In the genomic region with DNA sequence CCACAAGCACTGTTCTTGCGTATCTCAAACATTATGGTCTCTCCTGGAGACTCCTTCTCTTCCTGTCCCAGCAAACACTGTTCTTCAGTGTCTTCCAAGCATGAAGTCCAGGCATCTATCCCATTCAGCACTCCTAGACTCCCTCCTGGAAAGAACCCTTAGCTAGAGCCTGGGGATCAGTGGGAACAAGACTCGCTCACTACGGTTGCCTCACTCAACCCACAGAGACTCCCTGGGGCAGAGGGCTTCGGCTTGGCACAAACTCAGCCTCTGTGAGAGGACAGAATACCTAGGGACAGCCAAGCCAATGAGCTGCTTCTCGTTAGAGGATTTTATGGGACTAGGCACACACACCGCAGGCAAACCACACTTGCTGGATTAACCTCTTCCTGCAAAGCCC, we compare ENCODE assay signal across 16 cellular contexts.
DNase-seq lines count a peak whose midpoint lies in the region; ATAC-seq and TF ChIP-seq lines count a peak whose summit lies in the region.
"Had no signal": no experiment of that assay in that cellular context is flagged by ENCODE, and none has a peak within 500 bp of the region (broad histone marks: within the 10 kb centered on the region; RNA-seq: fewer than 3 reads in every experiment).

No MANE protein-coding gene starts in this region.

- no peak for DNase-seq in CD8-positive, alpha-beta memory T cell
- peak; percentile 39 for DNase-seq in T1000 (lab: John Stamatoyannopoulos, UW)
- peak in 1 of 2 donors; percentile 52 for DNase-seq in cardiac muscle cell (ENCODE audit: low read depth in 1 of 2, low spot score in 1 of 2)
- no peak for DNase-seq in sciatic nerve (ENCODE audit: low spot score)
- DNase-seq in SIG-M5 (lab: John Stamatoyannopoulos, UW), result no peak
- DNase-seq in DMS153 treated with DMSO at 0.1 percent for 48 hours (lab: John Stamatoyannopoulos, UW; ENCODE audit: unreplicated experiment), result no peak
- DNase-seq: activated CD4-positive, alpha-beta T cell treated with anti-CD3 and anti-CD28 coated beads, Interleukin-2, amount 50 U/mL, for 48 hours; caudate nucleus; NCI-H1436; NCI-H524; Peyer's patch; stimulated activated CD8-positive, alpha-beta memory T cell treated with anti-CD3 and anti-CD28 coated beads, Interleukin-4, amount 100 ng/mL, for 48 hours had no signal

- peak; percentile 67 for ATAC-seq in sciatic nerve
- no peak for ATAC-seq in HG03520 (IDR thresholded peaks at IDR 0.05; ENCODE audit: unreplicated experiment)
- ATAC-seq in GM18511 (IDR thresholded peaks at IDR 0.05; ENCODE audit: unreplicated experiment), result no peak

- peak overlapping the region in 4 of 7 donors; percentile 0 to 45 (median 16) for H3K4me3 Mint-ChIP-seq in CD8-positive, alpha-beta memory T cell
- H3K4me3 Mint-ChIP-seq: CD14-positive monocyte had no signal

- H3K4me1 ChIP-seq in CD8-positive, alpha-beta memory T cell (ENCODE audit: insufficient read depth, low read length), result peaks cover 9% of the 10 kb centered on the region
- H3K4me1 ChIP-seq in cardiac muscle cell (ENCODE audit: low read depth), result peaks cover 49% of the 10 kb centered on the region

- H3K4me1 Mint-ChIP-seq in CD8-positive, alpha-beta memory T cell, result peaks cover 21 to 36% (median 24%) of the 10 kb centered on the region in 3 donors

- CTCF ChIA-PET in CD8-positive, alpha-beta memory T cell (lab: Charles Lee), result interaction anchor here (1.2 kb wide), 1 partner anchor 8 kb away, joined by 3 read pairs; no protein-coding TSS in a partner anchor

- no peak overlapping the region for H3K27ac ChIP-seq in CD8-positive, alpha-beta memory T cell (ENCODE audit: low read depth, low read length)
- H3K27ac ChIP-seq in cardiac muscle cell, result peak overlapping the region; percentile 100
- H3K27ac ChIP-seq: Peyer's patch had no signal

- no peak overlapping the region for H3K4me3 ChIP-seq in CD8-positive, alpha-beta memory T cell (ENCODE audit: low read length)
- peak overlapping the region; percentile 96 for H3K4me3 ChIP-seq in cardiac muscle cell
- H3K4me3 ChIP-seq: Peyer's patch had no signal

- H3K36me3 ChIP-seq in CD8-positive, alpha-beta memory T cell (ENCODE audit: insufficient read depth, low read length), result no peaks in the 10 kb centered on the region
- H3K36me3 ChIP-seq in cardiac muscle cell, result peaks cover 14% of the 10 kb centered on the region
- H3K36me3 ChIP-seq: Peyer's patch had no signal

- H3K27ac Mint-ChIP-seq in CD8-positive, alpha-beta memory T cell, result no peak overlapping the region
- H3K27ac Mint-ChIP-seq: activated T-helper 2 cell treated with anti-CD3 and anti-CD28 coated beads, Interferon-gamma antibody, Interleukin-2, Interleukin-4, amounts not matched to agents 10 μg/mL and 5 μg/mL and 100 μg/mL, durations not matched to agents 14 hours and 24 hours and 36 hours had no signal

- POLR2A ChIA-PET in CD8-positive, alpha-beta memory T cell (lab: Charles Lee), result no interaction called here

- H3K36me3 Mint-ChIP-seq in CD8-positive, alpha-beta memory T cell, result peaks cover 0 to 5% (median 0%) of the 10 kb centered on the region in 3 donors

- H3K9me3 ChIP-seq in CD8-positive, alpha-beta memory T cell (ENCODE audit: low read length), result no peaks in the 10 kb centered on the region
- no peaks in the 10 kb centered on the region for H3K9me3 ChIP-seq in cardiac muscle cell (ENCODE audit: low read depth)
- H3K9me3 ChIP-seq: Peyer's patch had no signal

- no peaks in the 10 kb centered on the region for H3K9me3 Mint-ChIP-seq in CD8-positive, alpha-beta memory T cell
- H3K9me3 Mint-ChIP-seq: activated T-helper 2 cell treated with anti-CD3 and anti-CD28 coated beads, Interferon-gamma antibody, Interleukin-2, Interleukin-4, amounts not matched to agents 10 μg/mL and 5 μg/mL and 100 μg/mL, durations not matched to agents 14 hours and 24 hours and 36 hours had no signal

- no peak for TF ChIP-seq CTCF in cardiac muscle cell (IDR thresholded peaks at IDR 0.05; ENCODE audit: low read depth, low read length)

- peaks cover 10% of the 10 kb centered on the region for H3K27me3 ChIP-seq in CD8-positive, alpha-beta memory T cell (ENCODE audit: insufficient read depth, low read length, poor library complexity, severe bottlenecking)
- H3K27me3 ChIP-seq in cardiac muscle cell, result no peaks in the 10 kb centered on the region
- H3K27me3 ChIP-seq: Peyer's patch had no signal

- intact Hi-C loops in sciatic nerve (cut with DNase I), result no loop called here

- H3K27me3 Mint-ChIP-seq in CD8-positive, alpha-beta memory T cell, result peaks cover 20 to 38% of the 10 kb centered on the region in 2 donors
